In the genomic region with DNA sequence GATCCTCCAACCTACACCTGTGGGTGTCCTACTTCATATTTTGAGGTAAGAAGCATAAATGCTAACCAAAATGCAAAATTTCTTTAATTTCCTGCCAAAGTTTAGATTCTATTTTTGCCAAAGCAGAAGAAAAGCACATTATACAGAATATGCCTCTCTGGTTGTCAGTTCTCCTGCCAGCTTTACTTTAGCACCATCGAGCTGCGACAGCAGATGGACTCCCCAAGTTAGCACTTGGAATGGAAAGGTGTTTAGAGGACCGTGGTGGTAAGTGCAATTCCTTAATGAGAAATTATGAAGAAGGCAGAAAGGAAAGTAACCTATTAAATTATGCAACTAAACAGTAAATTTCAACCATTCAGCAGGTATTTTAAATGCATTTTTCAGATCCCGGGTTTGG, we compare ENCODE assay signal across 22 cellular contexts.
"Had no signal": no experiment of that assay in that cellular context is flagged by ENCODE, and none has a peak within 500 bp of the region (broad histone marks: within the 10 kb centered on the region; RNA-seq: fewer than 3 reads in every experiment).

No MANE protein-coding gene starts in this region.

- DNase-seq: stimulated activated CD4-positive, alpha-beta T cell treated with anti-CD3 and anti-CD28 coated beads, Interleukin-2, amount 100 ng/mL, for 48 hours; stimulated activated CD4-positive, alpha-beta T cell treated with anti-CD3 and anti-CD28 coated beads, Interleukin-4, amount 100 ng/mL, for 1 hour; stimulated activated CD4-positive, alpha-beta T cell treated with anti-CD3 and anti-CD28 coated beads, Interleukin-4, amount 100 ng/mL, for 24 hours; stimulated activated CD4-positive, alpha-beta T cell treated with anti-CD3 and anti-CD28 coated beads, Interleukin-4, amount 100 ng/mL, for 4 hours; stimulated activated CD8-positive, alpha-beta memory T cell treated with anti-CD3 and anti-CD28 coated beads, Interleukin-4, amount 100 ng/mL, for 48 hours; stimulated activated naive B cell treated with anti-CD40 and anti-IgM and Interleukin-4, amounts not matched to agents 10 μg/mL and 1 μg/mL and 100 μg/mL, for 72 hours; stimulated activated naive CD4-positive, alpha-beta T cell; stimulated activated naive CD4-positive, alpha-beta T cell treated with Interleukin-2 at 50 U/mL for 16 hours; stimulated activated naive CD8-positive, alpha-beta T cell treated with anti-CD3 and anti-CD28 coated beads, Interleukin-15, amount 100 ng/mL, for 72 hours; stimulated activated naive CD8-positive, alpha-beta T cell treated with anti-CD3 and anti-CD28 coated beads, Interleukin-15, Interleukin-2, amounts not matched to agents 100 U/mL and 50 U/mL, for 24 hours; stomach; substantia nigra; testis; thyroid gland; tibial artery; transverse colon; trophoblast cell; upper lobe of left lung; upper lobe of right lung; uterus had no signal

- ATAC-seq: stimulated activated effector memory CD8-positive, alpha-beta T cell treated with anti-CD3 and anti-CD28 coated beads, Interleukin-12 subunit alpha, Interleukin-12 subunit beta, amount 100 ng/mL, for 72 hours; stimulated activated memory B cell treated with anti-CD40 and anti-IgM and Interleukin-4, amounts not matched to agents 10 μg/mL and 1 μg/mL and 100 μg/mL, for 72 hours; stimulated activated naive B cell treated with anti-CD40 and anti-IgM and Interleukin-4, amounts not matched to agents 10 μg/mL and 1 μg/mL and 100 μg/mL, for 72 hours; stimulated activated naive CD8-positive, alpha-beta T cell treated with anti-CD3 and anti-CD28 coated beads, Interleukin-15, amount 100 ng/mL, for 72 hours; stimulated activated naive CD8-positive, alpha-beta T cell treated with anti-CD3 and anti-CD28 coated beads, Interleukin-15, Interleukin-2, amounts not matched to agents 100 U/mL and 50 U/mL, for 24 hours; upper lobe of right lung had no signal
